12 cellular contexts compared by ENCODE assay signal in genomic region chr22:46051646-46052045, GRCh38.
DNase-seq lines count a peak whose midpoint lies in the region; ATAC-seq and TF ChIP-seq lines count a peak whose summit lies in the region.
"Had no signal": no experiment of that assay in that cellular context is flagged by ENCODE, and none has a peak within 500 bp of the region (broad histone marks: within the 10 kb centered on the region; RNA-seq: fewer than 3 reads in every experiment).

No MANE protein-coding gene starts in this region.

- H3K27me3 Mint-ChIP-seq in stimulated activated naive CD8-positive, alpha-beta T cell treated with anti-CD3 and anti-CD28 coated beads, Interleukin-15, Interleukin-2, amounts not matched to agents 100 ng/mL and 50 ng/mL, for 24 hours = no peaks in the 10 kb centered on the region
- H3K27me3 Mint-ChIP-seq in neural progenitor cell (ENCODE audit: insufficient read depth, low read depth) = peaks cover 12% of the 10 kb centered on the region
- H3K27me3 Mint-ChIP-seq in glutamatergic neuron (ENCODE audit: unreplicated experiment) = no peaks in the 10 kb centered on the region

- H3K9me3 ChIP-seq in effector memory CD4-positive, alpha-beta T cell (ENCODE audit: control insufficient read depth, low read length) = no peaks in the 10 kb centered on the region
- H3K9me3 ChIP-seq in neural progenitor cell (ENCODE audit: low read depth) = no peaks in the 10 kb centered on the region

- H3K27me3 ChIP-seq in effector memory CD4-positive, alpha-beta T cell (replicated peaks; ENCODE audit: control insufficient read depth, insufficient read depth, low read length, poor library complexity, severe bottlenecking) = no peaks in the 10 kb centered on the region
- H3K27me3 ChIP-seq in neural progenitor cell = peaks cover 63% of the 10 kb centered on the region

- no peak overlapping the region for H2AFZ ChIP-seq in neural progenitor cell (replicated peaks)
- H2AFZ ChIP-seq: GM23338 had no signal

- H4K20me1 ChIP-seq in neural progenitor cell (ENCODE audit: low read depth) = peaks cover 4% of the 10 kb centered on the region

- H3K36me3 Mint-ChIP-seq in stimulated activated naive CD8-positive, alpha-beta T cell treated with anti-CD3 and anti-CD28 coated beads, Interleukin-15, Interleukin-2, amounts not matched to agents 100 ng/mL and 50 ng/mL, for 24 hours (ENCODE audit: low read depth) = no peaks in the 10 kb centered on the region
- H3K36me3 Mint-ChIP-seq in neural progenitor cell (no peaks in the 10 kb centered on the region), glutamatergic neuron (ENCODE audit: unreplicated experiment) (no peaks in the 10 kb centered on the region)

- H3K9me3 Mint-ChIP-seq in stimulated activated naive CD8-positive, alpha-beta T cell treated with anti-CD3 and anti-CD28 coated beads, Interleukin-15, Interleukin-2, amounts not matched to agents 100 ng/mL and 50 ng/mL, for 24 hours = no peaks in the 10 kb centered on the region
- H3K9me3 Mint-ChIP-seq in neural progenitor cell (no peaks in the 10 kb centered on the region), glutamatergic neuron (ENCODE audit: unreplicated experiment) (no peaks in the 10 kb centered on the region)
- H3K9me3 Mint-ChIP-seq: GM23338 had no signal

- DNase-seq in stimulated activated naive CD8-positive, alpha-beta T cell treated with anti-CD3 and anti-CD28 coated beads, Interleukin-15, Interleukin-2, amounts not matched to agents 100 U/mL and 50 U/mL, for 24 hours = no peak
- DNase-seq in effector memory CD4-positive, alpha-beta T cell = no peak
- DNase-seq in neural progenitor cell (ENCODE audit: low spot score) (no peak), NCI-H345 (lab: John Stamatoyannopoulos, UW) (no peak), glutamatergic neuron (no peak), NCI-H510A treated with DMSO at 0.1 percent for 48 hours (lab: John Stamatoyannopoulos, UW) (no peak)
- DNase-seq: NCI-H1930 had no signal

- H3K36me3 ChIP-seq in effector memory CD4-positive, alpha-beta T cell (ENCODE audit: control insufficient read depth, insufficient read depth, low read length) = no peaks in the 10 kb centered on the region
- H3K36me3 ChIP-seq in neural progenitor cell = no peaks in the 10 kb centered on the region

- no peak for TF ChIP-seq CTCF in neural progenitor cell (IDR thresholded peaks at IDR 0.05)
- no peak for TF ChIP-seq CTCF in glutamatergic neuron (IDR thresholded peaks at IDR 0.05; ENCODE audit: partially characterized antibody, unreplicated experiment)

- H3F3A ChIP-seq in neural progenitor cell (ENCODE audit: low read depth) = no peaks in the 10 kb centered on the region

- H3K9ac ChIP-seq in neural progenitor cell = no peak overlapping the region

- peak overlapping the region; percentile 88 for H3K27ac ChIP-seq in effector memory CD4-positive, alpha-beta T cell (ENCODE audit: insufficient read depth, low read length, poor library complexity, severe bottlenecking)
- no peak overlapping the region for H3K27ac ChIP-seq in neural progenitor cell

- no peak for ATAC-seq in stimulated activated naive CD8-positive, alpha-beta T cell treated with anti-CD3 and anti-CD28 coated beads, Interleukin-15, Interleukin-2, amounts not matched to agents 100 U/mL and 50 U/mL, for 24 hours
- no peak for ATAC-seq in GM21619 (IDR thresholded peaks at IDR 0.05; ENCODE audit: unreplicated experiment)
- ATAC-seq: GM23338, SK-N-SH treated with all-trans-retinoic acid at 6 μM for 48 hours had no signal

- peak overlapping the region; percentile 10 for H3K4me3 Mint-ChIP-seq in stimulated activated naive CD8-positive, alpha-beta T cell treated with anti-CD3 and anti-CD28 coated beads, Interleukin-15, Interleukin-2, amounts not matched to agents 100 ng/mL and 50 ng/mL, for 24 hours
- H3K4me3 Mint-ChIP-seq in neural progenitor cell = no peak overlapping the region
- H3K4me3 Mint-ChIP-seq in glutamatergic neuron (ENCODE audit: unreplicated experiment) = no peak overlapping the region
- H3K4me3 Mint-ChIP-seq: GM23338 had no signal

- peaks cover 56% of the 10 kb centered on the region for H3K4me1 Mint-ChIP-seq in stimulated activated naive CD8-positive, alpha-beta T cell treated with anti-CD3 and anti-CD28 coated beads, Interleukin-15, Interleukin-2, amounts not matched to agents 100 ng/mL and 50 ng/mL, for 24 hours (ENCODE audit: low read depth)
- H3K4me1 Mint-ChIP-seq in neural progenitor cell (peaks cover 6% of the 10 kb centered on the region), glutamatergic neuron (ENCODE audit: low read depth, unreplicated experiment) (no peaks in the 10 kb centered on the region)

- peaks cover 28% of the 10 kb centered on the region for H3K4me1 ChIP-seq in effector memory CD4-positive, alpha-beta T cell (ENCODE audit: control insufficient read depth, insufficient read depth, low read length, poor library complexity, severe bottlenecking)
- H3K4me1 ChIP-seq in neural progenitor cell = no peaks in the 10 kb centered on the region

- peak overlapping the region; percentile 57 for H3K27ac Mint-ChIP-seq in stimulated activated naive CD8-positive, alpha-beta T cell treated with anti-CD3 and anti-CD28 coated beads, Interleukin-15, Interleukin-2, amounts not matched to agents 100 ng/mL and 50 ng/mL, for 24 hours
- H3K27ac Mint-ChIP-seq in neural progenitor cell (peak overlapping the region; percentile 14), glutamatergic neuron (ENCODE audit: unreplicated experiment) (no peak overlapping the region)
- H3K27ac Mint-ChIP-seq: GM23338, progenitor cell of endocrine pancreas had no signal

- no peaks in the 10 kb centered on the region for H3K79me2 ChIP-seq in neural progenitor cell (ENCODE audit: low read depth)

- H3K4me3 ChIP-seq in effector memory CD4-positive, alpha-beta T cell (ENCODE audit: insufficient read depth, low read depth, low read length, poor library complexity, severe bottlenecking) = no peak overlapping the region
- no peak overlapping the region for H3K4me3 ChIP-seq in neural progenitor cell
- H3K4me3 ChIP-seq: GM23338 had no signal

- H3K4me2 ChIP-seq in neural progenitor cell = no peak overlapping the region
- H3K4me2 ChIP-seq: GM23338 had no signal
